Comparison of ENCODE assay signal across 15 cellular contexts in genomic region chr2:98902209-98903063, GRCh38. TPM values are rescaled to one million over a fixed set of nuclear protein-coding genes. Genes with fewer than 3 reads are reported as not detected.
DNase-seq lines count a peak whose midpoint lies in the region; ATAC-seq and TF ChIP-seq lines count a peak whose summit lies in the region.
"Had no signal": no experiment of that assay in that cellular context is flagged by ENCODE, and none has a peak within 500 bp of the region (broad histone marks: within the 10 kb centered on the region; RNA-seq: fewer than 3 reads in every experiment).

No MANE protein-coding gene starts in this region.

- no peak for TF ChIP-seq EP300 in esophagus muscularis mucosa (IDR thresholded peaks at IDR 0.05)

- H3K27ac ChIP-seq in esophagus muscularis mucosa (replicated peaks in 1 of 4) = no peak overlapping the region
- H3K27ac ChIP-seq: PC-9 had no signal

- H3K9me3 ChIP-seq in esophagus muscularis mucosa = no peaks in the 10 kb centered on the region

- no peak for TF ChIP-seq CTCF in natural killer cell (IDR thresholded peaks at IDR 0.05)
- no peak for TF ChIP-seq CTCF in esophagus muscularis mucosa (IDR thresholded peaks at IDR 0.05)
- no peak for TF ChIP-seq CTCF in osteocyte (IDR thresholded peaks at IDR 0.05)

- peaks cover 14 to 16% of the 10 kb centered on the region in 2 donors for H3K27me3 Mint-ChIP-seq in natural killer cell treated with Interleukin-12 subunit alpha and Interleukin-12 subunit beta and Interleukin-15 and Interleukin-18, amount 100 ng/mL, for 72 hours
- H3K27me3 Mint-ChIP-seq in natural killer cell (ENCODE audit: low read depth in 2 of 2) (peaks cover 7 to 11% of the 10 kb centered on the region in 2 donors), osteocyte (ENCODE audit: unreplicated experiment) (peaks cover 6% of the 10 kb centered on the region)
- H3K27me3 Mint-ChIP-seq in effector memory CD8-positive, alpha-beta T cell = peaks cover 0 to 31% of the 10 kb centered on the region in 2 donors

- H3K36me3 ChIP-seq in esophagus muscularis mucosa = no peaks in the 10 kb centered on the region

- intact Hi-C loops in natural killer cell (cut with micrococcal nuclease) = no loop called here
- intact Hi-C loops in esophagus muscularis mucosa (cut with DNase I) = no loop called here

- ATAC-seq in natural killer cell treated with Interleukin-12 subunit alpha and Interleukin-12 subunit beta and Interleukin-15 and Interleukin-18, amount 100 ng/mL, for 72 hours = peak; percentile 17 to 29
- ATAC-seq in natural killer cell = no peak
- no peak for ATAC-seq in effector memory CD8-positive, alpha-beta T cell (replicated peaks)
- ATAC-seq in HG02884 (IDR thresholded peaks at IDR 0.05; ENCODE audit: unreplicated experiment) = no peak
- ATAC-seq: CD8-positive, alpha-beta T cell had no signal

- H3K4me1 Mint-ChIP-seq in natural killer cell treated with Interleukin-12 subunit alpha and Interleukin-12 subunit beta and Interleukin-15 and Interleukin-18, amount 100 ng/mL, for 72 hours (ENCODE audit: low read depth in 2 of 2) = peaks cover 0 to 3% of the 10 kb centered on the region in 2 donors
- no peaks in the 10 kb centered on the region for H3K4me1 Mint-ChIP-seq in natural killer cell
- H3K4me1 Mint-ChIP-seq in osteocyte (ENCODE audit: unreplicated experiment) = peaks cover 2% of the 10 kb centered on the region
- no peaks in the 10 kb centered on the region for H3K4me1 Mint-ChIP-seq in effector memory CD8-positive, alpha-beta T cell (ENCODE audit: low read depth in 2 of 2)

- H3K4me3 ChIP-seq in esophagus muscularis mucosa = no peak overlapping the region
- H3K4me3 ChIP-seq: PC-9 had no signal

- H3K4me3 Mint-ChIP-seq in natural killer cell treated with Interleukin-12 subunit alpha and Interleukin-12 subunit beta and Interleukin-15 and Interleukin-18, amount 100 ng/mL, for 72 hours = no peak overlapping the region
- H3K4me3 Mint-ChIP-seq in natural killer cell (no peak overlapping the region), osteocyte (ENCODE audit: unreplicated experiment) (no peak overlapping the region)
- H3K4me3 Mint-ChIP-seq in effector memory CD8-positive, alpha-beta T cell = no peak overlapping the region
- H3K4me3 Mint-ChIP-seq: CD8-positive, alpha-beta T cell had no signal

- no peak overlapping the region for H3K27ac Mint-ChIP-seq in natural killer cell treated with Interleukin-12 subunit alpha and Interleukin-12 subunit beta and Interleukin-15 and Interleukin-18, amount 100 ng/mL, for 72 hours
- H3K27ac Mint-ChIP-seq in natural killer cell (no peak overlapping the region), osteocyte (ENCODE audit: unreplicated experiment) (no peak overlapping the region)
- no peak overlapping the region for H3K27ac Mint-ChIP-seq in effector memory CD8-positive, alpha-beta T cell
- H3K27ac Mint-ChIP-seq: CD8-positive, alpha-beta T cell had no signal

- no peaks in the 10 kb centered on the region for H3K27me3 ChIP-seq in esophagus muscularis mucosa

- 91% methylated on average over 18 of the region's 25 CpGs for WGBS in esophagus muscularis mucosa

- TF ChIP-seq POLR2A in esophagus muscularis mucosa (IDR thresholded peaks at IDR 0.05; ENCODE audit: low read depth) = no peak

- no peaks in the 10 kb centered on the region for H3K36me3 Mint-ChIP-seq in natural killer cell treated with Interleukin-12 subunit alpha and Interleukin-12 subunit beta and Interleukin-15 and Interleukin-18, amount 100 ng/mL, for 72 hours
- no peaks in the 10 kb centered on the region for H3K36me3 Mint-ChIP-seq in natural killer cell
- H3K36me3 Mint-ChIP-seq in osteocyte (ENCODE audit: unreplicated experiment) = no peaks in the 10 kb centered on the region
- no peaks in the 10 kb centered on the region for H3K36me3 Mint-ChIP-seq in effector memory CD8-positive, alpha-beta T cell (ENCODE audit: insufficient read depth)
- H3K36me3 Mint-ChIP-seq: CD8-positive, alpha-beta T cell had no signal

- DNase-seq in natural killer cell treated with Interleukin-12 subunit alpha and Interleukin-12 subunit beta and Interleukin-15 and Interleukin-18, amount 100 ng/mL, for 72 hours (ENCODE audit: low spot score) = no peak
- no peak for DNase-seq in natural killer cell
- DNase-seq in esophagus muscularis mucosa (ENCODE audit: extremely low spot score) = peak; percentile 91
- DNase-seq in osteocyte (ENCODE audit: extremely low spot score, unreplicated experiment) = peak; percentile 67
- DNase-seq in NCI-H446 treated with DMSO at 0.1 percent for 48 hours (lab: John Stamatoyannopoulos, UW) = no peak
- DNase-seq in effector memory CD8-positive, alpha-beta T cell = no peak
- DNase-seq: GF-D8, IMR-90, Kasumi-1, NCI-H187 treated with DMSO at 0.1 percent for 48 hours, NCI-H2171, NCI-H774, PC-9 had no signal

- H3K9me3 Mint-ChIP-seq in natural killer cell treated with Interleukin-12 subunit alpha and Interleukin-12 subunit beta and Interleukin-15 and Interleukin-18, amount 100 ng/mL, for 72 hours = no peaks in the 10 kb centered on the region
- H3K9me3 Mint-ChIP-seq in natural killer cell = no peaks in the 10 kb centered on the region
- peaks cover 3% of the 10 kb centered on the region for H3K9me3 Mint-ChIP-seq in osteocyte (ENCODE audit: unreplicated experiment)
- H3K9me3 Mint-ChIP-seq in effector memory CD8-positive, alpha-beta T cell = no peaks in the 10 kb centered on the region
- H3K9me3 Mint-ChIP-seq: CD8-positive, alpha-beta T cell had no signal

- no peaks in the 10 kb centered on the region for H3K4me1 ChIP-seq in esophagus muscularis mucosa

RNA-seq across cellular contexts. Expression of gene CRACDL, which starts 33.6 kb away (rescaled TPM):
- under 1 TPM in 1 of 2 donors, not detected in 1; 0.22 TPM for total RNA-seq in natural killer cell treated with Interleukin-12 subunit alpha and Interleukin-12 subunit beta and Interleukin-15 and Interleukin-18, amount 100 ng/mL, for 72 hours
- total RNA-seq in natural killer cell (under 1 TPM; 0.09 to 0.40 (median 0.11) TPM), esophagus muscularis mucosa (1 to 10 TPM; 1.7 to 4.7 (median 3.3) TPM), osteocyte (0.57 and 1.3 TPM in 2 replicates)
- total RNA-seq: IMR-90 had no signal

Comparison
In these comparisons a context has a peak if more than half of its experiments do, and no peak if none do; other contexts are left out.
1. ATAC-seq: peak in natural killer cell treated with Interleukin-12 subunit alpha and Interleukin-12 subunit beta and Interleukin-15 and Interleukin-18, amount 100 ng/mL, for 72 hours (2 of 2); none in natural killer cell (0 of 3), effector memory CD8-positive, alpha-beta T cell (single experiment) and HG02884 (single experiment).
2. DNase-seq: peak in esophagus muscularis mucosa (single experiment) and osteocyte (single experiment); none in natural killer cell treated with Interleukin-12 subunit alpha and Interleukin-12 subunit beta and Interleukin-15 and Interleukin-18, amount 100 ng/mL, for 72 hours (single experiment), natural killer cell (single experiment), NCI-H446 treated with DMSO at 0.1 percent for 48 hours (single experiment) and effector memory CD8-positive, alpha-beta T cell (0 of 3).